Comparison of ENCODE assay signal across 18 cellular contexts in genomic region chr18:48683661-48684060, GRCh38.
"Had no signal": no experiment of that assay in that cellular context is flagged by ENCODE, and none has a peak within 500 bp of the region (broad histone marks: within the 10 kb centered on the region; RNA-seq: fewer than 3 reads in every experiment).

No MANE protein-coding gene starts in this region.

- H3K27me3 ChIP-seq: dorsolateral prefrontal cortex, sigmoid colon, suprapubic skin, thyroid gland, upper lobe of left lung, uterus had no signal

- H3K9me3 ChIP-seq: sigmoid colon, suprapubic skin, thyroid gland, upper lobe of left lung, uterus had no signal

- H3K27me3 Mint-ChIP-seq: natural killer cell treated with Interleukin-12 subunit alpha and Interleukin-12 subunit beta and Interleukin-15 and Interleukin-18, amount 100 ng/mL, for 72 hours had no signal

- H3K27ac Mint-ChIP-seq: natural killer cell treated with Interleukin-12 subunit alpha and Interleukin-12 subunit beta and Interleukin-15 and Interleukin-18, amount 100 ng/mL, for 72 hours had no signal

- H3K36me3 Mint-ChIP-seq: natural killer cell treated with Interleukin-12 subunit alpha and Interleukin-12 subunit beta and Interleukin-15 and Interleukin-18, amount 100 ng/mL, for 72 hours had no signal

- ATAC-seq: esophagus mucosa; left ventricle myocardium superior; natural killer cell treated with Interleukin-12 subunit alpha and Interleukin-12 subunit beta and Interleukin-15 and Interleukin-18, amount 100 ng/mL, for 72 hours had no signal

- H3K4me1 ChIP-seq: uterus had no signal

- H3K27ac ChIP-seq: sigmoid colon, skin epidermis, suprapubic skin, thyroid gland, uterus had no signal

- H3K9me3 Mint-ChIP-seq: natural killer cell treated with Interleukin-12 subunit alpha and Interleukin-12 subunit beta and Interleukin-15 and Interleukin-18, amount 100 ng/mL, for 72 hours had no signal

- DNase-seq: cortex of kidney; effector CD8-positive, alpha-beta T cell; islet precursor cell; left ventricle myocardium superior; mesenchymal stem cell; midbrain; sigmoid colon; stimulated activated CD4-positive, alpha-beta T cell treated with anti-CD3 and anti-CD28 coated beads, Interleukin-12 subunit alpha, Interleukin-12 subunit beta, amount 100 ng/mL, for 4 hours; stimulated activated naive CD4-positive, alpha-beta T cell; thyroid gland; upper lobe of left lung; uterus had no signal

- H3K4me3 ChIP-seq: dorsolateral prefrontal cortex, lung, sigmoid colon, skin epidermis, suprapubic skin, thyroid gland, upper lobe of left lung, uterus had no signal

- H3K36me3 ChIP-seq: suprapubic skin, thyroid gland, upper lobe of left lung, uterus had no signal

- H3K4me3 Mint-ChIP-seq: natural killer cell treated with Interleukin-12 subunit alpha and Interleukin-12 subunit beta and Interleukin-15 and Interleukin-18, amount 100 ng/mL, for 72 hours had no signal
